Comparison of ENCODE assay signal across 1 cellular context in the genomic region with DNA sequence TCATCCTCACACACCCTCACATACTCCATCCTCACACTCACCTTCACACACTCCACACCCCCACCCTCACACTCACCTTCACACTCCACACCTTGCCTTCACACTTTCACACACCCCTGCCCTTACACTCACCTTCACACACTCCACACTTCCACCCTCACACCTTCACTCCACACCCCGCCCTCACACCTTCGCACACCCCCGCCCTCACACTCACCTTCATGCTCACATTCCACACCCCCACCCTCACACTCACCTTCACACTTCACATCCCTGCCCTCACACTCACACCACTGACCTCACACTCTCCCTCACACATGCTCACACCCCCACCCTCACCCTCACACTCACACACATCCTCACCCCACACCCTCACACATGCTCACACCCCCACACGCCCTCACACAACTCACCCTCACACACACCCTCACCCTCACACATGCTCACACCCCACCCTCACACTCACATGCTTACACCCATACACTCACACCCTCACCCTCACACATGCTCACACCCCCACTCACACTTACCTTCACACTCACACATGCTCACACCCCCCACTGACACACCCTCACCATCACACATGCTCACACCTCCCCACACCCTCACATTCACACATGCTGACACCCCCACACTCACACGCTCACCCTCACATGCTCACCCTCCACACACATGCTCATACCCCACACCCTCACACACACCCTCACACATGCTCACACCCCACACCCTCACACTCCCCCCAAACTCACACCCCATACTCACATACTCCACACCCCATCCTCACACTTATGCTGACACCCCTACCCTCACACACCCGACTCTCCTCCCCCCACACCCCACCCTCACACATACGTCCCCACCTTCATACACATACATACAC.
TF ChIP-seq lines count a peak whose summit lies in the region.

No MANE protein-coding gene starts in this region.

TF ChIP-seq in H1, 55 proteins besides CTCF, POLR2A, EP300 and RAD21:
- TF ChIP-seq, protein P1, sequence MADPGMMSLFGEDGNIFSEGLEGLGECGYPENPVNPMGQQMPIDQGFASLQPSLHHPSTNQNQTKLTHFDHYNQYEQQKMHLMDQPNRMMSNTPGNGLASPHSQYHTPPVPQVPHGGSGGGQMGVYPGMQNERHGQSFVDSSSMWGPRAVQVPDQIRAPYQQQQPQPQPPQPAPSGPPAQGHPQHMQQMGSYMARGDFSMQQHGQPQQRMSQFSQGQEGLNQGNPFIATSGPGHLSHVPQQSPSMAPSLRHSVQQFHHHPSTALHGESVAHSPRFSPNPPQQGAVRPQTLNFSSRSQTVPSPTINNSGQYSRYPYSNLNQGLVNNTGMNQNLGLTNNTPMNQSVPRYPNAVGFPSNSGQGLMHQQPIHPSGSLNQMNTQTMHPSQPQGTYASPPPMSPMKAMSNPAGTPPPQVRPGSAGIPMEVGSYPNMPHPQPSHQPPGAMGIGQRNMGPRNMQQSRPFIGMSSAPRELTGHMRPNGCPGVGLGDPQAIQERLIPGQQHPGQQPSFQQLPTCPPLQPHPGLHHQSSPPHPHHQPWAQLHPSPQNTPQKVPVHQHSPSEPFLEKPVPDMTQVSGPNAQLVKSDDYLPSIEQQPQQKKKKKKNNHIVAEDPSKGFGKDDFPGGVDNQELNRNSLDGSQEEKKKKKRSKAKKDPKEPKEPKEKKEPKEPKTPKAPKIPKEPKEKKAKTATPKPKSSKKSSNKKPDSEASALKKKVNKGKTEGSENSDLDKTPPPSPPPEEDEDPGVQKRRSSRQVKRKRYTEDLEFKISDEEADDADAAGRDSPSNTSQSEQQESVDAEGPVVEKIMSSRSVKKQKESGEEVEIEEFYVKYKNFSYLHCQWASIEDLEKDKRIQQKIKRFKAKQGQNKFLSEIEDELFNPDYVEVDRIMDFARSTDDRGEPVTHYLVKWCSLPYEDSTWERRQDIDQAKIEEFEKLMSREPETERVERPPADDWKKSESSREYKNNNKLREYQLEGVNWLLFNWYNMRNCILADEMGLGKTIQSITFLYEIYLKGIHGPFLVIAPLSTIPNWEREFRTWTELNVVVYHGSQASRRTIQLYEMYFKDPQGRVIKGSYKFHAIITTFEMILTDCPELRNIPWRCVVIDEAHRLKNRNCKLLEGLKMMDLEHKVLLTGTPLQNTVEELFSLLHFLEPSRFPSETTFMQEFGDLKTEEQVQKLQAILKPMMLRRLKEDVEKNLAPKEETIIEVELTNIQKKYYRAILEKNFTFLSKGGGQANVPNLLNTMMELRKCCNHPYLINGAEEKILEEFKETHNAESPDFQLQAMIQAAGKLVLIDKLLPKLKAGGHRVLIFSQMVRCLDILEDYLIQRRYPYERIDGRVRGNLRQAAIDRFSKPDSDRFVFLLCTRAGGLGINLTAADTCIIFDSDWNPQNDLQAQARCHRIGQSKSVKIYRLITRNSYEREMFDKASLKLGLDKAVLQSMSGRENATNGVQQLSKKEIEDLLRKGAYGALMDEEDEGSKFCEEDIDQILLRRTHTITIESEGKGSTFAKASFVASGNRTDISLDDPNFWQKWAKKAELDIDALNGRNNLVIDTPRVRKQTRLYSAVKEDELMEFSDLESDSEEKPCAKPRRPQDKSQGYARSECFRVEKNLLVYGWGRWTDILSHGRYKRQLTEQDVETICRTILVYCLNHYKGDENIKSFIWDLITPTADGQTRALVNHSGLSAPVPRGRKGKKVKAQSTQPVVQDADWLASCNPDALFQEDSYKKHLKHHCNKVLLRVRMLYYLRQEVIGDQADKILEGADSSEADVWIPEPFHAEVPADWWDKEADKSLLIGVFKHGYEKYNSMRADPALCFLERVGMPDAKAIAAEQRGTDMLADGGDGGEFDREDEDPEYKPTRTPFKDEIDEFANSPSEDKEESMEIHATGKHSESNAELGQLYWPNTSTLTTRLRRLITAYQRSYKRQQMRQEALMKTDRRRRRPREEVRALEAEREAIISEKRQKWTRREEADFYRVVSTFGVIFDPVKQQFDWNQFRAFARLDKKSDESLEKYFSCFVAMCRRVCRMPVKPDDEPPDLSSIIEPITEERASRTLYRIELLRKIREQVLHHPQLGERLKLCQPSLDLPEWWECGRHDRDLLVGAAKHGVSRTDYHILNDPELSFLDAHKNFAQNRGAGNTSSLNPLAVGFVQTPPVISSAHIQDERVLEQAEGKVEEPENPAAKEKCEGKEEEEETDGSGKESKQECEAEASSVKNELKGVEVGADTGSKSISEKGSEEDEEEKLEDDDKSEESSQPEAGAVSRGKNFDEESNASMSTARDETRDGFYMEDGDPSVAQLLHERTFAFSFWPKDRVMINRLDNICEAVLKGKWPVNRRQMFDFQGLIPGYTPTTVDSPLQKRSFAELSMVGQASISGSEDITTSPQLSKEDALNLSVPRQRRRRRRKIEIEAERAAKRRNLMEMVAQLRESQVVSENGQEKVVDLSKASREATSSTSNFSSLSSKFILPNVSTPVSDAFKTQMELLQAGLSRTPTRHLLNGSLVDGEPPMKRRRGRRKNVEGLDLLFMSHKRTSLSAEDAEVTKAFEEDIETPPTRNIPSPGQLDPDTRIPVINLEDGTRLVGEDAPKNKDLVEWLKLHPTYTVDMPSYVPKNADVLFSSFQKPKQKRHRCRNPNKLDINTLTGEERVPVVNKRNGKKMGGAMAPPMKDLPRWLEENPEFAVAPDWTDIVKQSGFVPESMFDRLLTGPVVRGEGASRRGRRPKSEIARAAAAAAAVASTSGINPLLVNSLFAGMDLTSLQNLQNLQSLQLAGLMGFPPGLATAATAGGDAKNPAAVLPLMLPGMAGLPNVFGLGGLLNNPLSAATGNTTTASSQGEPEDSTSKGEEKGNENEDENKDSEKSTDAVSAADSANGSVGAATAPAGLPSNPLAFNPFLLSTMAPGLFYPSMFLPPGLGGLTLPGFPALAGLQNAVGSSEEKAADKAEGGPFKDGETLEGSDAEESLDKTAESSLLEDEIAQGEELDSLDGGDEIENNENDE (IDR thresholded peaks at IDR 0.05; ENCODE audit: insufficient replicate concordance, low read length): no peak
- TF ChIP-seq TBP (IDR thresholded peaks at IDR 0.05; ENCODE audit: low read depth, low read length) (no peak), SP4 (IDR thresholded peaks at IDR 0.05; ENCODE audit: low read length) (no peak), PHF8 (conservative IDR thresholded peaks at IDR 0.05; ENCODE audit: low read depth, low read length) (no peak)
